Comparison of ENCODE assay signal across 1 cellular context in the genomic region with DNA sequence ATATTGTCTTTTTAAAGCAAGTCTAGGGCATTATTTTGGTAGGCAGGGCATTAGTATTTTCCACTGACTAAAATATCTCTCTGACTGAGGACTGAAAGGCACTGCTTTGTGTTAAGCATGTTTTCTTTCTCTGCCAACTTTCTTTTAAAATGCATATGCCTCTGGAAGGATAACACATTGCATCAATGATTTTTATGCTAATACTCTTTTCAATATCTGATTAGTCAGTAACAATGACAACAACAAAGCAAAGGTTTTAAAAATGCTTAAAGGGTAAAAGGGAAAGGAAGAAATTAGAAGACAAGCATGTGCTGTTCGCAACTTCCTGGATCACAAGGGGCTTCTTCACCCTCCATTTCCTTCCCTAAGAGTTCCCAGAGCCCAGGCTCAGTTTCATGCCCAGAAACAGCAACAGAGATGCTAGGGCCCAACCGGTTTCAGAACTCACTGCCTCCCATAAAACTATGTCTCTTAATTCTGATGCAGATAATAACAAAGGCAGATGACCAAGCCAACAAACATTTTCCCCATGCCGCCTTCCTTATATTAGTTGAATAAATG.
TF ChIP-seq lines count a peak whose summit lies in the region.

No MANE protein-coding gene starts in this region.

TF ChIP-seq in GM23338, 12 proteins besides CTCF, POLR2A, EP300 and RAD21 (continued from another document):
- TF ChIP-seq, protein P1, sequence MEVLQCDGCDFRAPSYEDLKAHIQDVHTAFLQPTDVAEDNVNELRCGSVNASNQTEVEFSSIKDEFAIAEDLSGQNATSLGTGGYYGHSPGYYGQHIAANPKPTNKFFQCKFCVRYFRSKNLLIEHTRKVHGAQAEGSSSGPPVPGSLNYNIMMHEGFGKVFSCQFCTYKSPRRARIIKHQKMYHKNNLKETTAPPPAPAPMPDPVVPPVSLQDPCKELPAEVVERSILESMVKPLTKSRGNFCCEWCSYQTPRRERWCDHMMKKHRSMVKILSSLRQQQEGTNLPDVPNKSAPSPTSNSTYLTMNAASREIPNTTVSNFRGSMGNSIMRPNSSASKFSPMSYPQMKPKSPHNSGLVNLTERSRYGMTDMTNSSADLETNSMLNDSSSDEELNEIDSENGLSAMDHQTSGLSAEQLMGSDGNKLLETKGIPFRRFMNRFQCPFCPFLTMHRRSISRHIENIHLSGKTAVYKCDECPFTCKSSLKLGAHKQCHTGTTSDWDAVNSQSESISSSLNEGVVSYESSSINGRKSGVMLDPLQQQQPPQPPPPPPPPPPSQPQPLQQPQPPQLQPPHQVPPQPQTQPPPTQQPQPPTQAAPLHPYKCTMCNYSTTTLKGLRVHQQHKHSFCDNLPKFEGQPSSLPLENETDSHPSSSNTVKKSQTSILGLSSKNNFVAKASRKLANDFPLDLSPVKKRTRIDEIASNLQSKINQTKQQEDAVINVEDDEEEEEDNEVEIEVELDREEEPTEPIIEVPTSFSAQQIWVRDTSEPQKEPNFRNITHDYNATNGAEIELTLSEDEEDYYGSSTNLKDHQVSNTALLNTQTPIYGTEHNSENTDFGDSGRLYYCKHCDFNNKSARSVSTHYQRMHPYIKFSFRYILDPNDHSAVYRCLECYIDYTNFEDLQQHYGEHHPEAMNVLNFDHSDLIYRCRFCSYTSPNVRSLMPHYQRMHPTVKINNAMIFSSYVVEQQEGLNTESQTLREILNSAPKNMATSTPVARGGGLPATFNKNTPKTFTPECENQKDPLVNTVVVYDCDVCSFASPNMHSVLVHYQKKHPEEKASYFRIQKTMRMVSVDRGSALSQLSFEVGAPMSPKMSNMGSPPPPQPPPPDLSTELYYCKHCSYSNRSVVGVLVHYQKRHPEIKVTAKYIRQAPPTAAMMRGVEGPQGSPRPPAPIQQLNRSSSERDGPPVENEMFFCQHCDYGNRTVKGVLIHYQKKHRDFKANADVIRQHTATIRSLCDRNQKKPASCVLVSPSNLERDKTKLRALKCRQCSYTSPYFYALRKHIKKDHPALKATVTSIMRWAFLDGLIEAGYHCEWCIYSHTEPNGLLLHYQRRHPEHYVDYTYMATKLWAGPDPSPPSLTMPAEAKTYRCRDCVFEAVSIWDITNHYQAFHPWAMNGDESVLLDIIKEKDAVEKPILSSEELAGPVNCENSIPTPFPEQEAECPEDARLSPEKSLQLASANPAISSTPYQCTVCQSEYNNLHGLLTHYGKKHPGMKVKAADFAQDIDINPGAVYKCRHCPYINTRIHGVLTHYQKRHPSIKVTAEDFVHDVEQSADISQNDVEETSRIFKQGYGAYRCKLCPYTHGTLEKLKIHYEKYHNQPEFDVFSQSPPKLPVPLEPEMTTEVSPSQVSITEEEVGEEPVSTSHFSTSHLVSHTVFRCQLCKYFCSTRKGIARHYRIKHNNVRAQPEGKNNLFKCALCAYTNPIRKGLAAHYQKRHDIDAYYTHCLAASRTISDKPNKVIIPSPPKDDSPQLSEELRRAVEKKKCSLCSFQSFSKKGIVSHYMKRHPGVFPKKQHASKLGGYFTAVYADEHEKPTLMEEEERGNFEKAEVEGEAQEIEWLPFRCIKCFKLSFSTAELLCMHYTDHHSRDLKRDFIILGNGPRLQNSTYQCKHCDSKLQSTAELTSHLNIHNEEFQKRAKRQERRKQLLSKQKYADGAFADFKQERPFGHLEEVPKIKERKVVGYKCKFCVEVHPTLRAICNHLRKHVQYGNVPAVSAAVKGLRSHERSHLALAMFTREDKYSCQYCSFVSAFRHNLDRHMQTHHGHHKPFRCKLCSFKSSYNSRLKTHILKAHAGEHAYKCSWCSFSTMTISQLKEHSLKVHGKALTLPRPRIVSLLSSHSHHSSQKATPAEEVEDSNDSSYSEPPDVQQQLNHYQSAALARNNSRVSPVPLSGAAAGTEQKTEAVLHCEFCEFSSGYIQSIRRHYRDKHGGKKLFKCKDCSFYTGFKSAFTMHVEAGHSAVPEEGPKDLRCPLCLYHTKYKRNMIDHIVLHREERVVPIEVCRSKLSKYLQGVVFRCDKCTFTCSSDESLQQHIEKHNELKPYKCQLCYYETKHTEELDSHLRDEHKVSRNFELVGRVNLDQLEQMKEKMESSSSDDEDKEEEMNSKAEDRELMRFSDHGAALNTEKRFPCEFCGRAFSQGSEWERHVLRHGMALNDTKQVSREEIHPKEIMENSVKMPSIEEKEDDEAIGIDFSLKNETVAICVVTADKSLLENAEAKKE (CRISPR knock-in tag; IDR thresholded peaks at IDR 0.05), result no peak
